Comparison of ENCODE assay signal across 12 cellular contexts in genomic region chr19:492091-492531, GRCh38. TPM values are rescaled to one million over a fixed set of nuclear protein-coding genes. Genes with fewer than 3 reads are reported as not detected.
DNase-seq lines count a peak whose midpoint lies in the region; ATAC-seq lines count a peak whose summit lies in the region.
"Had no signal": no experiment of that assay in that cellular context is flagged by ENCODE, and none has a peak within 500 bp of the region (broad histone marks: within the 10 kb centered on the region; RNA-seq: fewer than 3 reads in every experiment).

No MANE protein-coding gene starts in this region.

- no peak overlapping the region for H2BK15ac ChIP-seq in neuronal stem cell (ENCODE audit: low read length)

- H3K23ac ChIP-seq in neuronal stem cell (ENCODE audit: low read depth, low read length, poor library complexity) = no peak overlapping the region

- H3K14ac ChIP-seq in neuronal stem cell (ENCODE audit: low read length) = peak overlapping the region; percentile 21

- no peak overlapping the region for H2BK12ac ChIP-seq in neuronal stem cell (ENCODE audit: low read length)

- no peak overlapping the region for H2BK120ac ChIP-seq in neuronal stem cell (ENCODE audit: low read depth, low read length)

- no peaks in the 10 kb centered on the region for H3K36me3 ChIP-seq in neuronal stem cell (replicated peaks in 1 of 2; ENCODE audit: control insufficient read depth in 2 of 2, insufficient read depth in 2 of 2, low read length in 2 of 2)

- intact Hi-C loops in activated T-helper 1 cell treated with anti-CD3 and anti-CD28 coated beads, Interleukin-12 subunit alpha, Interleukin-12 subunit beta, Interleukin-2, Interleukin-4 antibody, amounts not matched to agents 30 ng/mL and 10 ng/mL and 1 ng/mL, durations not matched to agents 14 hours and 24 hours and 36 hours (cut with micrococcal nuclease) = no loop called here

- H3K4me3 ChIP-seq in neuronal stem cell (ENCODE audit: low read length in 2 of 2) = no peak overlapping the region
- H3K4me3 ChIP-seq: HAP-1 had no signal

- no peak overlapping the region for H3K4ac ChIP-seq in neuronal stem cell (ENCODE audit: low read length)

- DNase-seq in activated T-helper 1 cell treated with Interleukin-2 at 50 U/mL for 16 hours (ENCODE audit: low read depth) (peak; percentile 39), NAMALWA (ENCODE audit: low spot score) (peak; percentile 57), activated gamma-delta T cell (lab: John Stamatoyannopoulos, UW) (peak; percentile 59), neuronal stem cell (ENCODE audit: low spot score) (no peak), NCI-H2081 (lab: John Stamatoyannopoulos, UW) (no peak)
- no peak for DNase-seq in activated T-helper 1 cell treated with anti-CD3 and anti-CD28 coated beads, Interleukin-12 subunit alpha, Interleukin-12 subunit beta, Interleukin-2, Interleukin-4 antibody, amounts not matched to agents 30 ng/mL and 10 ng/mL and 1 ng/mL, durations not matched to agents 14 hours and 24 hours and 36 hours (ENCODE audit: low spot score)

- no peak overlapping the region for H3K4me3 Mint-ChIP-seq in activated T-helper 1 cell treated with anti-CD3 and anti-CD28 coated beads, Interleukin-12 subunit alpha, Interleukin-12 subunit beta, Interleukin-2, Interleukin-4 antibody, amounts not matched to agents 30 ng/mL and 10 ng/mL and 1 ng/mL, durations not matched to agents 14 hours and 24 hours and 36 hours
- H3K4me3 Mint-ChIP-seq in activated T-helper 17 cell treated with anti-CD3 and anti-CD28 coated beads, Interleukin-2, amount 50 U/mL, for 72 hours = no peak overlapping the region

- H3K4me1 ChIP-seq in neuronal stem cell (ENCODE audit: control insufficient read depth in 2 of 2, insufficient read depth in 1 of 2, low read depth in 1 of 2, low read length in 2 of 2) = peaks cover 0 to 4% of the 10 kb centered on the region in 2 donors

- H2AFZ ChIP-seq in neuronal stem cell (ENCODE audit: low read length) = no peak overlapping the region

- H3K79me1 ChIP-seq in neuronal stem cell (ENCODE audit: low read depth, low read length) = peaks cover 3% of the 10 kb centered on the region

- no peak overlapping the region for H4K91ac ChIP-seq in neuronal stem cell (ENCODE audit: low read depth, low read length, poor library complexity)

- no peak overlapping the region for H3K27ac Mint-ChIP-seq in activated T-helper 1 cell treated with anti-CD3 and anti-CD28 coated beads, Interleukin-12 subunit alpha, Interleukin-12 subunit beta, Interleukin-2, Interleukin-4 antibody, amounts not matched to agents 30 ng/mL and 10 ng/mL and 1 ng/mL, durations not matched to agents 14 hours and 24 hours and 36 hours
- H3K27ac Mint-ChIP-seq in activated T-helper 17 cell treated with anti-CD3 and anti-CD28 coated beads, Interleukin-2, amount 50 U/mL, for 72 hours = no peak overlapping the region

- H3K27me3 ChIP-seq in neuronal stem cell (ENCODE audit: control insufficient read depth in 3 of 3, insufficient read depth in 3 of 3, low read depth in 1 of 3, low read length in 3 of 3) = peaks cover 0 to 11% (median 0%) of the 10 kb centered on the region in 3 experiments

- H3K27me3 Mint-ChIP-seq in activated T-helper 1 cell treated with anti-CD3 and anti-CD28 coated beads, Interleukin-12 subunit alpha, Interleukin-12 subunit beta, Interleukin-2, Interleukin-4 antibody, amounts not matched to agents 30 ng/mL and 10 ng/mL and 1 ng/mL, durations not matched to agents 14 hours and 24 hours and 36 hours (ENCODE audit: insufficient read depth) = peaks cover 8% of the 10 kb centered on the region
- no peaks in the 10 kb centered on the region for H3K27me3 Mint-ChIP-seq in activated T-helper 17 cell treated with anti-CD3 and anti-CD28 coated beads, Interleukin-2, amount 50 U/mL, for 72 hours

- peaks cover 4% of the 10 kb centered on the region for H3K9me3 Mint-ChIP-seq in activated T-helper 1 cell treated with anti-CD3 and anti-CD28 coated beads, Interleukin-12 subunit alpha, Interleukin-12 subunit beta, Interleukin-2, Interleukin-4 antibody, amounts not matched to agents 30 ng/mL and 10 ng/mL and 1 ng/mL, durations not matched to agents 14 hours and 24 hours and 36 hours
- H3K9me3 Mint-ChIP-seq in activated T-helper 17 cell treated with anti-CD3 and anti-CD28 coated beads, Interleukin-2, amount 50 U/mL, for 72 hours = no peaks in the 10 kb centered on the region

- no peak overlapping the region for H3K4me2 ChIP-seq in neuronal stem cell (ENCODE audit: insufficient read depth, low read length, poor library complexity, severe bottlenecking)

- H4K8ac ChIP-seq in neuronal stem cell (ENCODE audit: low read depth, low read length) = no peak overlapping the region

- no peak overlapping the region for H3K9ac ChIP-seq in neuronal stem cell (ENCODE audit: low read depth, low read length, poor library complexity)

- peak overlapping the region; percentile 38 for H3K18ac ChIP-seq in neuronal stem cell (ENCODE audit: low read length)

- no peak overlapping the region for H2BK5ac ChIP-seq in neuronal stem cell (ENCODE audit: low read length)

- WGBS in neuronal stem cell (ENCODE audit: extremely low coverage in 2 of 2, insufficient read length in 2 of 2, insufficient replicate concordance in 1 of 2), 2 donors = no CpG with 5 or more reads among the region's 19 CpGs

- peaks cover 2 to 6% of the 10 kb centered on the region in 2 donors for H3K9me3 ChIP-seq in neuronal stem cell (replicated peaks in 1 of 2; ENCODE audit: control insufficient read depth in 2 of 2, insufficient read depth in 1 of 2, low read depth in 1 of 2, low read length in 2 of 2)
- H3K9me3 ChIP-seq: HAP-1 had no signal

- H2AK5ac ChIP-seq in neuronal stem cell (ENCODE audit: low read depth, low read length) = no peak overlapping the region

- no peak for ATAC-seq in GM21360 (IDR thresholded peaks at IDR 0.05; ENCODE audit: unreplicated experiment)
- no peak for ATAC-seq in activated T-helper 17 cell treated with anti-CD3 and anti-CD28 coated beads, Interleukin-2, amount 50 U/mL, for 72 hours (replicated peaks)

- no peak overlapping the region for H3K27ac ChIP-seq in neuronal stem cell (replicated peaks; ENCODE audit: low read length)

- H3K36me3 Mint-ChIP-seq in activated T-helper 1 cell treated with anti-CD3 and anti-CD28 coated beads, Interleukin-12 subunit alpha, Interleukin-12 subunit beta, Interleukin-2, Interleukin-4 antibody, amounts not matched to agents 30 ng/mL and 10 ng/mL and 1 ng/mL, durations not matched to agents 14 hours and 24 hours and 36 hours (ENCODE audit: low read depth) = no peaks in the 10 kb centered on the region
- no peaks in the 10 kb centered on the region for H3K36me3 Mint-ChIP-seq in activated T-helper 17 cell treated with anti-CD3 and anti-CD28 coated beads, Interleukin-2, amount 50 U/mL, for 72 hours (ENCODE audit: low read depth)
- H3K36me3 Mint-ChIP-seq: brain had no signal

- H3K4me1 Mint-ChIP-seq in activated T-helper 1 cell treated with anti-CD3 and anti-CD28 coated beads, Interleukin-12 subunit alpha, Interleukin-12 subunit beta, Interleukin-2, Interleukin-4 antibody, amounts not matched to agents 30 ng/mL and 10 ng/mL and 1 ng/mL, durations not matched to agents 14 hours and 24 hours and 36 hours (ENCODE audit: low read depth) = no peaks in the 10 kb centered on the region
- no peaks in the 10 kb centered on the region for H3K4me1 Mint-ChIP-seq in activated T-helper 17 cell treated with anti-CD3 and anti-CD28 coated beads, Interleukin-2, amount 50 U/mL, for 72 hours

RNA-seq across cellular contexts. Expression of gene MADCAM1, which starts 4.2 kb away (rescaled TPM):
- 0.18 and 0.27 TPM in 2 replicates for total RNA-seq in activated T-helper 1 cell treated with anti-CD3 and anti-CD28 coated beads, Interleukin-12 subunit alpha, Interleukin-12 subunit beta, Interleukin-2, Interleukin-4 antibody, amounts not matched to agents 30 ng/mL and 10 ng/mL and 1 ng/mL, durations not matched to agents 14 hours and 24 hours and 36 hours
- polyA plus RNA-seq in neuronal stem cell (2013, experiment 1 of 2) = 0.89 TPM
- polyA plus RNA-seq in neuronal stem cell (2013, experiment 2 of 2) = 0.91 TPM
- total RNA-seq in activated T-helper 17 cell treated with anti-CD3 and anti-CD28 coated beads, Interleukin-2, amount 50 U/mL, for 72 hours = under 1 TPM in 1 of 2 donors, not detected in 1; 0.29 TPM
- total RNA-seq: M059J had no signal

RNA-seq across cellular contexts. Expression of gene TPGS1, which starts 15.2 kb away (rescaled TPM):
- 17.6 and 18.2 TPM in 2 replicates for total RNA-seq in activated T-helper 1 cell treated with anti-CD3 and anti-CD28 coated beads, Interleukin-12 subunit alpha, Interleukin-12 subunit beta, Interleukin-2, Interleukin-4 antibody, amounts not matched to agents 30 ng/mL and 10 ng/mL and 1 ng/mL, durations not matched to agents 14 hours and 24 hours and 36 hours
- polyA plus RNA-seq in neuronal stem cell (2013, experiment 1 of 2) = 6.3 TPM
- 6.2 TPM for polyA plus RNA-seq in neuronal stem cell (2013, experiment 2 of 2)
- 10 to 100 TPM in 1 of 2 donors, 1 to 10 TPM in 1; 6.3 to 14.1 TPM for total RNA-seq in activated T-helper 17 cell treated with anti-CD3 and anti-CD28 coated beads, Interleukin-2, amount 50 U/mL, for 72 hours

RNA-seq across cellular contexts. Expression of gene SHC2, which starts 31.3 kb away (rescaled TPM):
- total RNA-seq in activated T-helper 1 cell treated with anti-CD3 and anti-CD28 coated beads, Interleukin-12 subunit alpha, Interleukin-12 subunit beta, Interleukin-2, Interleukin-4 antibody, amounts not matched to agents 30 ng/mL and 10 ng/mL and 1 ng/mL, durations not matched to agents 14 hours and 24 hours and 36 hours = not detected in 2 replicates
- polyA plus RNA-seq in neuronal stem cell (2013, experiment 1 of 2) = 29.6 TPM
- polyA plus RNA-seq in neuronal stem cell (2013, experiment 2 of 2) = 28.3 TPM
- under 1 TPM in 1 of 2 donors, not detected in 1; 0.26 TPM for total RNA-seq in activated T-helper 17 cell treated with anti-CD3 and anti-CD28 coated beads, Interleukin-2, amount 50 U/mL, for 72 hours

RNA-seq across cellular contexts. Expression of gene CDC34, which starts 39.4 kb away (rescaled TPM):
- 56.6 and 58.2 TPM in 2 replicates for total RNA-seq in activated T-helper 1 cell treated with anti-CD3 and anti-CD28 coated beads, Interleukin-12 subunit alpha, Interleukin-12 subunit beta, Interleukin-2, Interleukin-4 antibody, amounts not matched to agents 30 ng/mL and 10 ng/mL and 1 ng/mL, durations not matched to agents 14 hours and 24 hours and 36 hours
- polyA plus RNA-seq in neuronal stem cell (2013, experiment 1 of 2) = 109 TPM
- 105 TPM for polyA plus RNA-seq in neuronal stem cell (2013, experiment 2 of 2)
- total RNA-seq in activated T-helper 17 cell treated with anti-CD3 and anti-CD28 coated beads, Interleukin-2, amount 50 U/mL, for 72 hours = 10 to 100 TPM; 31.4 to 44.5 TPM

RNA-seq across cellular contexts. Expression of gene GZMM, which starts 51.7 kb away (rescaled TPM):
- 52.7 and 55.6 TPM in 2 replicates for total RNA-seq in activated T-helper 1 cell treated with anti-CD3 and anti-CD28 coated beads, Interleukin-12 subunit alpha, Interleukin-12 subunit beta, Interleukin-2, Interleukin-4 antibody, amounts not matched to agents 30 ng/mL and 10 ng/mL and 1 ng/mL, durations not matched to agents 14 hours and 24 hours and 36 hours
- polyA plus RNA-seq in neuronal stem cell (2013, experiment 1 of 2) = 0.04 TPM
- 0.06 TPM for polyA plus RNA-seq in neuronal stem cell (2013, experiment 2 of 2)
- 10 to 100 TPM; 30.5 to 31.3 TPM for total RNA-seq in activated T-helper 17 cell treated with anti-CD3 and anti-CD28 coated beads, Interleukin-2, amount 50 U/mL, for 72 hours
- polyA plus RNA-seq: BJ had no signal

Comparison
In these comparisons a context has a peak if more than half of its experiments do, and no peak if none do; other contexts are left out.
1. DNase-seq: peak in activated T-helper 1 cell treated with Interleukin-2 at 50 U/mL for 16 hours (single experiment), NAMALWA (single experiment) and activated gamma-delta T cell (single experiment); none in activated T-helper 1 cell treated with anti-CD3 and anti-CD28 coated beads, Interleukin-12 subunit alpha, Interleukin-12 subunit beta, Interleukin-2, Interleukin-4 antibody, amounts not matched to agents 30 ng/mL and 10 ng/mL and 1 ng/mL, durations not matched to agents 14 hours and 24 hours and 36 hours (single experiment), neuronal stem cell (single experiment) and NCI-H2081 (0 of 2).